9 cellular contexts compared by ENCODE assay signal in the genomic region with DNA sequence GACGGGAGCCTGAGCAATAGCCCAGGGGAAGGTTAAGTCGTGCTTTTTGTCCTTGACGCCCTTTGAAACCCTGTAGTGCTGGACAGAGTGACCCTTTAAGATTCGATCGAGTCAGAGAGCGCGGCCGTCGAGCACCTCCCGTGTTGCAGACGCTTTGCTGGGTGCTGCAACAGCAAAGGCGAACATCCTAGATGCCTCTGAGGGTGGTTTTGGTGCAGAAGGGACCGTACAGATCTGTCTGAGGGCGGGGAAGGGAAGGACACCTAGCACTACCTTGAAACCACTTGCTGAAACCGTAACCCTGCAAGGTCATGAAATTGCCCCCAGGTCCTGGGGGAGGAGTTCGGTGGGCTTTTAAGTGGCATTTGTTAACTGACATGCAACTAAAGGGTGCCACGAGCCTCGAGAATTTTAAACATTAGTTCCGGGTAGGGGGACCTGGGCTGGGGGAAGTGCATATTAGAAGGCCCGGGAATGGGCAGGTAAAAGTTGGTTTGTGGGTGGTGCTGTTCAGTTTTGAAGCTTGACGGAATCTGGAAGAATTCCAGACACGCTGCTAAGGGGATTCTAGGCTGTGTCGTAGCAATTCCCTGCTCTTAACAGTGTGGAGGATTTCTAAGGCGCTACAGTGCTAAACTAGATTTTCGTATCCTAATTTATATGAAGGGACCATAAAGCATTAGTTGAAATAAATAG. TPM values are rescaled to one million over a fixed set of nuclear protein-coding genes. Genes with fewer than 3 reads are reported as not detected.
A peak's percentile ranks its signal among the peaks of the same experiment; 100 is the strongest.
DNase-seq lines count a peak whose midpoint lies in the region; ATAC-seq and TF ChIP-seq lines count a peak whose summit lies in the region.
"Had no signal": no experiment of that assay in that cellular context is flagged by ENCODE, and none has a peak within 500 bp of the region (broad histone marks: within the 10 kb centered on the region; RNA-seq: fewer than 3 reads in every experiment).

No MANE protein-coding gene starts in this region.

- no peak for TF ChIP-seq CTCF in GM06990 (IDR thresholded peaks at IDR 0.05; ENCODE audit: insufficient read depth, low read length, poor library complexity, severe bottlenecking)

- DNase-seq in GM06990 (ENCODE audit: extremely low read depth, insufficient read length) = no peak
- peak; percentile 35 for DNase-seq in HuH-7 (ENCODE audit: low spot score)
- peak in 11 of 61 donors; percentile 5 to 48 (median 31) for DNase-seq in caudate nucleus (lab: John Stamatoyannopoulos, UW)
- peak; percentile 15 to 28 for DNase-seq in lung microvascular endothelial cell (ENCODE audit: low read depth in 2 of 2)
- no peak for DNase-seq in H4 (ENCODE audit: low spot score)
- DNase-seq in SHP77 treated with DMSO at 0.1 percent for 48 hours (lab: John Stamatoyannopoulos, UW) = no peak
- no peak for DNase-seq in superior temporal gyrus (ENCODE audit: extremely low spot score)
- DNase-seq: activated T-cell treated with anti-CD3 and anti-CD28 coated beads, Interleukin-2, amount 50 U/mL, for 4 hours had no signal

- peak overlapping the region; percentile 87 for H3K27ac ChIP-seq in caudate nucleus (ENCODE audit: low read depth, low read length)

- H3K4me3 ChIP-seq in GM06990 (replicated peaks; ENCODE audit: low read depth, low read length) = peak overlapping the region; percentile 87

- H3K27me3 ChIP-seq in GM06990 (replicated peaks; ENCODE audit: control insufficient read depth, insufficient read depth, low read length) = no peaks in the 10 kb centered on the region

- peaks cover 2% of the 10 kb centered on the region for H3K36me3 ChIP-seq in GM06990 (ENCODE audit: control insufficient read depth, insufficient read depth, low read length)

- peak; percentile 17 for ATAC-seq in GM21526 (IDR thresholded peaks at IDR 0.05; ENCODE audit: low FRiP score, unreplicated experiment)

RNA-seq across cellular contexts. Expression of a gene that starts 0.8 kb away (rescaled TPM):
- 232 and 268 TPM in 2 replicates for total RNA-seq in lung microvascular endothelial cell
- total RNA-seq in H4 (2014; rRNA removed; shearing (Covaris generic)) = 437 and 468 TPM in 2 replicates

RNA-seq across cellular contexts. Expression of a gene that starts 1.0 kb away (rescaled TPM):
- total RNA-seq in lung microvascular endothelial cell = 3.1 and 5.0 TPM in 2 replicates
- 5.9 and 6.1 TPM in 2 replicates for total RNA-seq in H4 (2014; rRNA removed; shearing (Covaris generic))

RNA-seq across cellular contexts. Expression of a gene that starts 29.5 kb away (rescaled TPM):
- total RNA-seq in lung microvascular endothelial cell = 0.87 and 1.4 TPM in 2 replicates
- total RNA-seq in H4 (2014; rRNA removed; shearing (Covaris generic)) = 0.72 and 2.0 TPM in 2 replicates

Comparison
In these comparisons a context has a peak if more than half of its experiments do, and no peak if none do; other contexts are left out.
1. DNase-seq: peak in HuH-7 (single experiment) and lung microvascular endothelial cell (2 of 2); none in GM06990 (single experiment), H4 (single experiment), SHP77 treated with DMSO at 0.1 percent for 48 hours (single experiment) and superior temporal gyrus (single experiment).